Comparison of ENCODE assay signal across 8 cellular contexts in genomic region chr14:49634547-49635334, GRCh38.
DNase-seq lines count a peak whose midpoint lies in the region; ATAC-seq and TF ChIP-seq lines count a peak whose summit lies in the region.

TSS of gene DNAAF2 (minus strand) at chr14:49635244. CDS start at chr14:49635149, 95 bp downstream.

- H3K27ac ChIP-seq in 22Rv1 = peak within 1 kb of the TSS; percentile 98

- ATAC-seq in GM18519 (IDR thresholded peaks at IDR 0.05; ENCODE audit: low FRiP score, unreplicated experiment) (peak; percentile 19), HG03064 (IDR thresholded peaks at IDR 0.05; ENCODE audit: low read depth, unreplicated experiment) (peak; percentile 39)

- TF ChIP-seq CTCF in 22Rv1 (IDR thresholded peaks at IDR 0.05) = peak; percentile 53

- DNase-seq in NCI-H2107 (lab: John Stamatoyannopoulos, UW) (peak; percentile 53), cerebellar cortex (ENCODE audit: low spot score) (peak; percentile 54), kidney glomerular epithelial cell (lab: John Stamatoyannopoulos, UW) (peak; percentile 57)
- DNase-seq in activated CD4-positive, CD25-positive, alpha-beta regulatory T cell treated with anti-CD3 and anti-CD28 coated beads, Interleukin-2, amount 50 U/mL, for 72 hours = peak; percentile 65
- DNase-seq in stimulated activated CD4-positive, alpha-beta T cell treated with anti-CD3 and anti-CD28 coated beads, Interleukin-1b, Interleukin-23, amount 100 ng/mL, for 4 hours (ENCODE audit: low read depth in 2 of 2) = peak; percentile 47 to 50

Comparison
In these comparisons a context has a peak if more than half of its experiments do, and no peak if none do; other contexts are left out.
1. Peak in every context shown above with its lines: DNase-seq, ATAC-seq and H3K27ac ChIP-seq.